ENCODE assay signal across 1 cellular context in genomic region chr19:44663996-44664395, GRCh38.
TF ChIP-seq lines count a peak whose summit lies in the region.

No MANE protein-coding gene starts in this region.

TF ChIP-seq in HEK293, 187 proteins besides CTCF, POLR2A, EP300 and RAD21 (continued from another document):
- peak; percentile 66 for TF ChIP-seq ZNF140 (tag by site-specific recombination; IDR thresholded peaks at IDR 0.05)
- 0 out of 2 replicates have a peak, but pooled peaks have one; percentile 13 for TF ChIP-seq ZNF433 (tag by site-specific recombination; IDR thresholded peaks at IDR 0.05; ENCODE audit: low read depth)
- TF ChIP-seq ZNF16 (tag by site-specific recombination; IDR thresholded peaks at IDR 0.05; ENCODE audit: low read depth): no peak
TF ChIP-seq in HEK293: peak in this region for 14.
